In the genomic region with DNA sequence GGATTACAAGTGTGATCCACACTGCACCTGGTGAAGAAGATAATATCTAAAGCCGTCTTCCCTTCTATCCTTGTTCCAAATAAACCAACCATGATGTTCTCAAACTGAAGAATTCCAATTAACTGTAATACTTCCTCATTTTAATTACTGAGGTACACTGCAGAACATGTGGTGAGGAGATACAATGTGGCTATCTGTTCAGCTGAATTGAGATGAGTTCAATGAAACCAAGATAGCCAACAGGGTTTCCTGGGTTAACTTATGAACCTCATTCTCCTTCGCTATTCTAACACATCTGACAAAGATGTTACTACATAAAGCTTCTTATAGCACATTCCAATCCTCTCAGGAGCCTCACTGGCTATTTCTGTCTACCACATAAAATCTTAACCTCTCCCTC, we compare ENCODE assay signal across 28 cellular contexts.
"Had no signal": no experiment of that assay in that cellular context is flagged by ENCODE, and none has a peak within 500 bp of the region (broad histone marks: within the 10 kb centered on the region; RNA-seq: fewer than 3 reads in every experiment).

No MANE protein-coding gene starts in this region.

- H3K27me3 Mint-ChIP-seq: stimulated activated naive B cell treated with anti-CD40 and anti-IgM and Interleukin-4, amounts not matched to agents 10 μg/mL and 1 μg/mL and 100 μg/mL, for 72 hours; type B pancreatic cell had no signal

- DNase-seq: stimulated activated CD4-positive, alpha-beta T cell treated with anti-CD3 and anti-CD28 coated beads, Interleukin-2, amount 100 ng/mL, for 48 hours; stimulated activated CD4-positive, alpha-beta T cell treated with anti-CD3 and anti-CD28 coated beads, Interleukin-4, amount 100 ng/mL, for 1 hour; stimulated activated CD4-positive, alpha-beta T cell treated with anti-CD3 and anti-CD28 coated beads, Interleukin-4, amount 100 ng/mL, for 24 hours; stimulated activated CD4-positive, alpha-beta T cell treated with anti-CD3 and anti-CD28 coated beads, Interleukin-4, amount 100 ng/mL, for 4 hours; stimulated activated CD8-positive, alpha-beta memory T cell treated with anti-CD3 and anti-CD28 coated beads, Interleukin-4, amount 100 ng/mL, for 48 hours; stimulated activated naive B cell treated with anti-CD40 and anti-IgM and Interleukin-4, amounts not matched to agents 10 μg/mL and 1 μg/mL and 100 μg/mL, for 72 hours; stimulated activated naive CD4-positive, alpha-beta T cell; stimulated activated naive CD4-positive, alpha-beta T cell treated with Interleukin-2 at 50 U/mL for 16 hours; stimulated activated naive CD8-positive, alpha-beta T cell treated with anti-CD3 and anti-CD28 coated beads, Interleukin-15, amount 100 ng/mL, for 72 hours; stimulated activated naive CD8-positive, alpha-beta T cell treated with anti-CD3 and anti-CD28 coated beads, Interleukin-15, Interleukin-2, amounts not matched to agents 100 U/mL and 50 U/mL, for 24 hours; stomach; substantia nigra; testis; thyroid gland; tibial artery; transverse colon; trophoblast cell; upper lobe of left lung; upper lobe of right lung; uterus had no signal

- H3K9me3 ChIP-seq: stomach, suprapubic skin, testis, thoracic aorta, thyroid gland, tibial artery, tibial nerve, transverse colon, upper lobe of left lung, upper lobe of right lung, uterus, vagina had no signal

- H3K27ac ChIP-seq: stomach, suprapubic skin, testis, thoracic aorta, thyroid gland, tibial artery, tibial nerve, transverse colon, upper lobe of left lung, upper lobe of right lung, uterus, vagina had no signal

- H3K4me1 Mint-ChIP-seq: stimulated activated effector memory CD8-positive, alpha-beta T cell treated with anti-CD3 and anti-CD28 coated beads, Interleukin-12 subunit alpha, Interleukin-12 subunit beta, amount 100 ng/mL, for 72 hours; stimulated activated memory B cell treated with anti-CD40 and anti-IgM and Interleukin-4, amounts not matched to agents 10 μg/mL and 1 μg/mL and 100 μg/mL, for 72 hours; stimulated activated naive B cell treated with anti-CD40 and anti-IgM and Interleukin-4, amounts not matched to agents 10 μg/mL and 1 μg/mL and 100 μg/mL, for 72 hours; stimulated activated naive CD8-positive, alpha-beta T cell treated with anti-CD3 and anti-CD28 coated beads, Interleukin-15, amount 100 ng/mL, for 72 hours had no signal

- H3K4me1 ChIP-seq: stomach, suprapubic skin, testis, thyroid gland, tibial artery, tibial nerve, transverse colon, upper lobe of left lung, upper lobe of right lung, uterus, vagina had no signal

- H3K4me3 Mint-ChIP-seq: stimulated activated effector memory CD8-positive, alpha-beta T cell treated with anti-CD3 and anti-CD28 coated beads, Interleukin-12 subunit alpha, Interleukin-12 subunit beta, amount 100 ng/mL, for 72 hours; stimulated activated memory B cell treated with anti-CD40 and anti-IgM and Interleukin-4, amounts not matched to agents 10 μg/mL and 1 μg/mL and 100 μg/mL, for 72 hours; stimulated activated naive B cell treated with anti-CD40 and anti-IgM and Interleukin-4, amounts not matched to agents 10 μg/mL and 1 μg/mL and 100 μg/mL, for 72 hours; stimulated activated naive CD8-positive, alpha-beta T cell treated with anti-CD3 and anti-CD28 coated beads, Interleukin-15, amount 100 ng/mL, for 72 hours; stimulated activated naive CD8-positive, alpha-beta T cell treated with anti-CD3 and anti-CD28 coated beads, Interleukin-15, Interleukin-2, amounts not matched to agents 100 ng/mL and 50 ng/mL, for 24 hours; type B pancreatic cell had no signal

- H3K36me3 ChIP-seq: stomach, suprapubic skin, thoracic aorta, thyroid gland, tibial artery, tibial nerve, transverse colon, upper lobe of left lung, upper lobe of right lung, uterus, vagina had no signal

- H3K9me3 Mint-ChIP-seq: stimulated activated effector memory CD8-positive, alpha-beta T cell treated with anti-CD3 and anti-CD28 coated beads, Interleukin-12 subunit alpha, Interleukin-12 subunit beta, amount 100 ng/mL, for 72 hours; stimulated activated memory B cell treated with anti-CD40 and anti-IgM and Interleukin-4, amounts not matched to agents 10 μg/mL and 1 μg/mL and 100 μg/mL, for 72 hours; stimulated activated naive B cell treated with anti-CD40 and anti-IgM and Interleukin-4, amounts not matched to agents 10 μg/mL and 1 μg/mL and 100 μg/mL, for 72 hours; stimulated activated naive CD8-positive, alpha-beta T cell treated with anti-CD3 and anti-CD28 coated beads, Interleukin-15, amount 100 ng/mL, for 72 hours; stimulated activated naive CD8-positive, alpha-beta T cell treated with anti-CD3 and anti-CD28 coated beads, Interleukin-15, Interleukin-2, amounts not matched to agents 100 ng/mL and 50 ng/mL, for 24 hours; type B pancreatic cell had no signal

- H3K36me3 Mint-ChIP-seq: stimulated activated effector memory CD8-positive, alpha-beta T cell treated with anti-CD3 and anti-CD28 coated beads, Interleukin-12 subunit alpha, Interleukin-12 subunit beta, amount 100 ng/mL, for 72 hours; stimulated activated memory B cell treated with anti-CD40 and anti-IgM and Interleukin-4, amounts not matched to agents 10 μg/mL and 1 μg/mL and 100 μg/mL, for 72 hours; type B pancreatic cell had no signal

- H3K4me3 ChIP-seq: stomach, suprapubic skin, testis, thoracic aorta, thyroid gland, tibial artery, tibial nerve, transverse colon, upper lobe of left lung, upper lobe of right lung, uterus, vagina had no signal

- H3K27me3 ChIP-seq: stomach, suprapubic skin, testis, thyroid gland, tibial artery, tibial nerve, transverse colon, upper lobe of left lung, upper lobe of right lung, uterus, vagina had no signal

- H3K27ac Mint-ChIP-seq: stimulated activated effector memory CD8-positive, alpha-beta T cell treated with anti-CD3 and anti-CD28 coated beads, Interleukin-12 subunit alpha, Interleukin-12 subunit beta, amount 100 ng/mL, for 72 hours; stimulated activated memory B cell treated with anti-CD40 and anti-IgM and Interleukin-4, amounts not matched to agents 10 μg/mL and 1 μg/mL and 100 μg/mL, for 72 hours; stimulated activated naive B cell treated with anti-CD40 and anti-IgM and Interleukin-4, amounts not matched to agents 10 μg/mL and 1 μg/mL and 100 μg/mL, for 72 hours; stimulated activated naive CD8-positive, alpha-beta T cell treated with anti-CD3 and anti-CD28 coated beads, Interleukin-15, amount 100 ng/mL, for 72 hours; stimulated activated naive CD8-positive, alpha-beta T cell treated with anti-CD3 and anti-CD28 coated beads, Interleukin-15, Interleukin-2, amounts not matched to agents 100 ng/mL and 50 ng/mL, for 24 hours; type B pancreatic cell had no signal

- ATAC-seq: stimulated activated effector memory CD8-positive, alpha-beta T cell treated with anti-CD3 and anti-CD28 coated beads, Interleukin-12 subunit alpha, Interleukin-12 subunit beta, amount 100 ng/mL, for 72 hours; stimulated activated memory B cell treated with anti-CD40 and anti-IgM and Interleukin-4, amounts not matched to agents 10 μg/mL and 1 μg/mL and 100 μg/mL, for 72 hours; stimulated activated naive B cell treated with anti-CD40 and anti-IgM and Interleukin-4, amounts not matched to agents 10 μg/mL and 1 μg/mL and 100 μg/mL, for 72 hours; stimulated activated naive CD8-positive, alpha-beta T cell treated with anti-CD3 and anti-CD28 coated beads, Interleukin-15, amount 100 ng/mL, for 72 hours; stimulated activated naive CD8-positive, alpha-beta T cell treated with anti-CD3 and anti-CD28 coated beads, Interleukin-15, Interleukin-2, amounts not matched to agents 100 U/mL and 50 U/mL, for 24 hours; upper lobe of right lung had no signal
